15 cellular contexts compared by ENCODE assay signal in genomic region chr4:3238721-3239120, GRCh38. TPM values are rescaled to one million over a fixed set of nuclear protein-coding genes. Genes with fewer than 3 reads are reported as not detected.
DNase-seq lines count a peak whose midpoint lies in the region; ATAC-seq and TF ChIP-seq lines count a peak whose summit lies in the region.
"Had no signal": no experiment of that assay in that cellular context is flagged by ENCODE, and none has a peak within 500 bp of the region (broad histone marks: within the 10 kb centered on the region; RNA-seq: fewer than 3 reads in every experiment).

No MANE protein-coding gene starts in this region.

- TF ChIP-seq POLR2A in vagina (IDR thresholded peaks at IDR 0.05) = no peak

- no peaks in the 10 kb centered on the region for H3K27me3 Mint-ChIP-seq in stimulated activated naive B cell treated with anti-CD40 and anti-IgM and Interleukin-4, amounts not matched to agents 10 μg/mL and 1 μg/mL and 100 μg/mL, for 72 hours
- H3K27me3 Mint-ChIP-seq: CD8-positive, alpha-beta memory T cell had no signal

- ATAC-seq in Right ventricle myocardium inferior (no peak), left cardiac atrium (no peak)
- ATAC-seq in stimulated activated naive B cell treated with anti-CD40 and anti-IgM and Interleukin-4, amounts not matched to agents 10 μg/mL and 1 μg/mL and 100 μg/mL, for 72 hours (replicated peaks) = no peak
- ATAC-seq: A549 had no signal

- H3K4me3 Mint-ChIP-seq in stimulated activated naive B cell treated with anti-CD40 and anti-IgM and Interleukin-4, amounts not matched to agents 10 μg/mL and 1 μg/mL and 100 μg/mL, for 72 hours = no peak overlapping the region
- H3K4me3 Mint-ChIP-seq: CD8-positive, alpha-beta memory T cell; HFFc6 had no signal

- no peaks in the 10 kb centered on the region for H3K9me3 ChIP-seq in vagina
- H3K9me3 ChIP-seq: A549, BE2C had no signal

- peaks cover 12% of the 10 kb centered on the region for H3K4me1 ChIP-seq in vagina
- H3K4me1 ChIP-seq: A549 had no signal

- H3K27ac ChIP-seq in vagina = no peak overlapping the region
- H3K27ac ChIP-seq: A549, HL-60 had no signal

- H3K36me3 ChIP-seq in H7 (replicated peaks; ENCODE audit: control insufficient read depth, insufficient read depth, low read length) (peaks cover 22% of the 10 kb centered on the region), vagina (peaks cover 4 to 59% of the 10 kb centered on the region in 2 donors)

- no peak for TF ChIP-seq CTCF in vagina (IDR thresholded peaks at IDR 0.05)

- H3K4me1 Mint-ChIP-seq in stimulated activated naive B cell treated with anti-CD40 and anti-IgM and Interleukin-4, amounts not matched to agents 10 μg/mL and 1 μg/mL and 100 μg/mL, for 72 hours = peaks cover 0 to 11% of the 10 kb centered on the region in 2 donors

- H3K27me3 ChIP-seq in H7 (ENCODE audit: control insufficient read depth, insufficient read depth, low read length) (0 out of 2 replicates have a peak, but pooled peaks cover 1% of the 10 kb centered on the region), vagina (no peaks in the 10 kb centered on the region)
- H3K27me3 ChIP-seq: BE2C had no signal

- H3K9me3 Mint-ChIP-seq in stimulated activated naive B cell treated with anti-CD40 and anti-IgM and Interleukin-4, amounts not matched to agents 10 μg/mL and 1 μg/mL and 100 μg/mL, for 72 hours = no peaks in the 10 kb centered on the region
- H3K9me3 Mint-ChIP-seq: CD8-positive, alpha-beta memory T cell; HFFc6 had no signal

- intact Hi-C loops in Right ventricle myocardium inferior (cut with DNase I) = no loop called here
- intact Hi-C loops in left cardiac atrium (cut with DNase I) = no loop called here
- intact Hi-C loops in vagina (cut with DNase I) = no loop called here

- H3K36me3 Mint-ChIP-seq in stimulated activated naive B cell treated with anti-CD40 and anti-IgM and Interleukin-4, amounts not matched to agents 10 μg/mL and 1 μg/mL and 100 μg/mL, for 72 hours = peaks cover 42 to 73% of the 10 kb centered on the region in 2 donors

- DNase-seq in Right ventricle myocardium inferior (ENCODE audit: missing footprints) (peak; percentile 64), left cardiac atrium (no peak), H7 (peak; percentile 61), left kidney (ENCODE audit: low read depth, low spot score) (peak; percentile 45), vagina (ENCODE audit: extremely low spot score in 2 of 2) (no peak)
- no peak for DNase-seq in stimulated activated naive B cell treated with anti-CD40 and anti-IgM and Interleukin-4, amounts not matched to agents 10 μg/mL and 1 μg/mL and 100 μg/mL, for 72 hours
- no peak for DNase-seq in stimulated activated CD4-positive, alpha-beta T cell treated with anti-CD3 and anti-CD28 coated beads, Interleukin-4, amount 100 ng/mL, for 1 hour
- DNase-seq: BE2C; CD8-positive, alpha-beta memory T cell; DMS53; GF-D8; HCEC 1CT; HFFc6 had no signal

- H3K27ac Mint-ChIP-seq in stimulated activated naive B cell treated with anti-CD40 and anti-IgM and Interleukin-4, amounts not matched to agents 10 μg/mL and 1 μg/mL and 100 μg/mL, for 72 hours = peak overlapping the region; percentile 20
- H3K27ac Mint-ChIP-seq: HFFc6 had no signal

- H3K4me3 ChIP-seq in H7 (ENCODE audit: insufficient read depth, low read depth, low read length) (no peak overlapping the region), vagina (no peak overlapping the region)
- H3K4me3 ChIP-seq: A549 had no signal

RNA-seq across cellular contexts. Expression of gene MSANTD1, which starts 10.2 kb away (rescaled TPM):
- total RNA-seq in Right ventricle myocardium inferior = 0.51 TPM
- total RNA-seq in left cardiac atrium = under 1 TPM; 0.41 to 0.42 TPM
- total RNA-seq in H7 (2014; rRNA removed; shearing (Covaris generic)) = 0.07 and 0.24 TPM in 2 replicates
- total RNA-seq in vagina = 0.49 TPM

RNA-seq across cellular contexts. Expression of gene RGS12, which starts 54.1 kb away (rescaled TPM):
- 21.0 TPM for total RNA-seq in Right ventricle myocardium inferior
- total RNA-seq in left cardiac atrium = 10 to 100 TPM; 13.3 to 16.6 TPM
- total RNA-seq in H7 (2014; rRNA removed; shearing (Covaris generic)) = 18.7 and 19.7 TPM in 2 replicates
- 64.8 TPM for total RNA-seq in vagina

Comparison
In these comparisons a context has a peak if more than half of its experiments do, and no peak if none do; other contexts are left out.
1. DNase-seq: peak in Right ventricle myocardium inferior (single experiment), H7 (single experiment) and left kidney (single experiment); none in left cardiac atrium (single experiment), stimulated activated naive B cell treated with anti-CD40 and anti-IgM and Interleukin-4, amounts not matched to agents 10 μg/mL and 1 μg/mL and 100 μg/mL, for 72 hours (single experiment), vagina (0 of 2) and stimulated activated CD4-positive, alpha-beta T cell treated with anti-CD3 and anti-CD28 coated beads, Interleukin-4, amount 100 ng/mL, for 1 hour (single experiment).